Comparison of ENCODE assay signal across 1 cellular context in genomic region chr4:165327211-165328100, GRCh38.
TF ChIP-seq lines count a peak whose summit lies in the region.

Gene MSMO1, plus strand, starts transcription at chr4:165327669. Its CDS starts 5,702 bp downstream, at chr4:165333371.

TF ChIP-seq in HepG2, 621 proteins besides CTCF, POLR2A, EP300 and RAD21 (continued from another document and continues in another):
- TF ChIP-seq PRDM15 (CRISPR knock-in tag; IDR thresholded peaks at IDR 0.05) (no peak), FOXK2 (IDR thresholded peaks at IDR 0.05) (no peak), CREB3 (CRISPR knock-in tag; IDR thresholded peaks at IDR 0.05) (no peak), HINFP (CRISPR knock-in tag; IDR thresholded peaks at IDR 0.05; ENCODE audit: low read depth) (no peak; the same call in none of the 2 replicates), HBP1 (CRISPR knock-in tag; IDR thresholded peaks at IDR 0.05; ENCODE audit: low read depth) (peak; percentile 85; the same call in 1 of the 2 replicates), ZFP36L2 (CRISPR knock-in tag; IDR thresholded peaks at IDR 0.05) (no peak), THAP9 (CRISPR knock-in tag; IDR thresholded peaks at IDR 0.05; ENCODE audit: borderline replicate concordance) (peak; percentile 83), IRF9 (CRISPR knock-in tag; IDR thresholded peaks at IDR 0.05; ENCODE audit: borderline replicate concordance) (no peak), ZNF709 (CRISPR knock-in tag; IDR thresholded peaks at IDR 0.05) (peak; percentile 82; the same call in 1 of the 2 replicates), ZNF17 (CRISPR knock-in tag; IDR thresholded peaks at IDR 0.05) (no peak), ASH2L (IDR thresholded peaks at IDR 0.05; ENCODE audit: insufficient read length, low read depth, low read length) (peak; percentile 85), ZNF331 (CRISPR knock-in tag; IDR thresholded peaks at IDR 0.05) (peak; percentile 51; the same call in 1 of the 2 replicates), NFE2 (CRISPR knock-in tag; IDR thresholded peaks at IDR 0.05) (no peak), ZNF569 (CRISPR knock-in tag; IDR thresholded peaks at IDR 0.05; ENCODE audit: borderline replicate concordance) (no peak; the same call in 1 of the 2 replicates), ZNF501 (CRISPR knock-in tag; IDR thresholded peaks at IDR 0.05) (peak; percentile 96), SMAD1 (CRISPR knock-in tag; IDR thresholded peaks at IDR 0.05; ENCODE audit: borderline replicate concordance, low read depth) (0 out of 2 replicates have a peak, but pooled peaks have one; percentile 21), POLR2AphosphoS2 (IDR thresholded peaks at IDR 0.05; ENCODE audit: low read depth, low read length) (no peak), TERF1 (CRISPR knock-in tag; IDR thresholded peaks at IDR 0.05) (no peak), E2F5 (CRISPR knock-in tag; conservative IDR thresholded peaks at IDR 0.05) (peak; percentile 81), CREM (IDR thresholded peaks at IDR 0.05) (peak; percentile 88), CREM (CRISPR knock-in tag; IDR thresholded peaks at IDR 0.05) (0 out of 2 replicates have a peak, but pooled peaks have one; percentile 24), ZNF414 (CRISPR knock-in tag; IDR thresholded peaks at IDR 0.05) (peak; percentile 77), ZNF607 (CRISPR knock-in tag; IDR thresholded peaks at IDR 0.05; ENCODE audit: borderline replicate concordance) (peak; percentile 75; the same call in 1 of the 2 replicates), ATF6 (CRISPR knock-in tag; conservative IDR thresholded peaks at IDR 0.05) (no peak), PHF5A (CRISPR knock-in tag; IDR thresholded peaks at IDR 0.05; ENCODE audit: low read depth, unreplicated experiment) (peak; percentile 24), GMEB1 (CRISPR knock-in tag; IDR thresholded peaks at IDR 0.05; ENCODE audit: borderline replicate concordance) (peak; percentile 97), GRHL1 (CRISPR knock-in tag; conservative IDR thresholded peaks at IDR 0.05) (no peak), ZKSCAN5 (CRISPR knock-in tag; IDR thresholded peaks at IDR 0.05) (peak; percentile 34; the same call in 1 of the 2 replicates), ZMYM3 (CRISPR knock-in tag; IDR thresholded peaks at IDR 0.05) (no peak), AGO2 (optimal IDR thresholded peaks at IDR 0.05; ENCODE audit: low read depth, low read length) (peak; percentile 62), RXRA (CRISPR knock-in tag; IDR thresholded peaks at IDR 0.05) (peak; percentile 70; the same call in 1 of the 2 replicates), ATF4 (CRISPR knock-in tag; IDR thresholded peaks at IDR 0.05) (peak in 1 of 2 experiments; percentile 56; a peak in 2 of 4 replicates), ATAD3A (CRISPR knock-in tag; IDR thresholded peaks at IDR 0.05) (no peak), ZNF251 (CRISPR knock-in tag; IDR thresholded peaks at IDR 0.05) (no peak), GPN1 (CRISPR knock-in tag; IDR thresholded peaks at IDR 0.05; ENCODE audit: borderline replicate concordance) (no peak)
